In the genomic region with DNA sequence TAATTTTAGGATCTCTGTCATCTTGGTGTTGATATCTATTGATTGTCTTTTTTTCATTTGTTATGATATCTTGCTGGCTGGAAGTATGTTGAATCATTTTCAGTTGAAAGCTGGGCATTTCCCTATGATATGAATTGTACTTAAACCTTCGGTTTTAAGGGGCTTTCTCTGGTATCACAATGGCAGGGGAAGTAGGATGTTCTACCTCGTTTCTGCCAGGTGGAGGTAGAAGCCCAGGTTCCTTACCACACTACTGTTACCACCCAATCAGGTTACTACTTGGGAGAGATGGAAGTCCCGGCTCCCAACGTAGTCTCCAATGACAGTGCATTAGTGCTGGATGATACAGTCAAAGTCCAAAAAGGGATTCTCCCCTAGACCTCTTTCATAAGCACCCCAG, we compare ENCODE assay signal across 1 cellular context.
TF ChIP-seq lines count a peak whose summit lies in the region.

No MANE protein-coding gene starts in this region.

TF ChIP-seq in WTC11, 78 proteins besides CTCF, POLR2A, EP300 and RAD21 (continued from another document):
- TF ChIP-seq, protein P1, sequence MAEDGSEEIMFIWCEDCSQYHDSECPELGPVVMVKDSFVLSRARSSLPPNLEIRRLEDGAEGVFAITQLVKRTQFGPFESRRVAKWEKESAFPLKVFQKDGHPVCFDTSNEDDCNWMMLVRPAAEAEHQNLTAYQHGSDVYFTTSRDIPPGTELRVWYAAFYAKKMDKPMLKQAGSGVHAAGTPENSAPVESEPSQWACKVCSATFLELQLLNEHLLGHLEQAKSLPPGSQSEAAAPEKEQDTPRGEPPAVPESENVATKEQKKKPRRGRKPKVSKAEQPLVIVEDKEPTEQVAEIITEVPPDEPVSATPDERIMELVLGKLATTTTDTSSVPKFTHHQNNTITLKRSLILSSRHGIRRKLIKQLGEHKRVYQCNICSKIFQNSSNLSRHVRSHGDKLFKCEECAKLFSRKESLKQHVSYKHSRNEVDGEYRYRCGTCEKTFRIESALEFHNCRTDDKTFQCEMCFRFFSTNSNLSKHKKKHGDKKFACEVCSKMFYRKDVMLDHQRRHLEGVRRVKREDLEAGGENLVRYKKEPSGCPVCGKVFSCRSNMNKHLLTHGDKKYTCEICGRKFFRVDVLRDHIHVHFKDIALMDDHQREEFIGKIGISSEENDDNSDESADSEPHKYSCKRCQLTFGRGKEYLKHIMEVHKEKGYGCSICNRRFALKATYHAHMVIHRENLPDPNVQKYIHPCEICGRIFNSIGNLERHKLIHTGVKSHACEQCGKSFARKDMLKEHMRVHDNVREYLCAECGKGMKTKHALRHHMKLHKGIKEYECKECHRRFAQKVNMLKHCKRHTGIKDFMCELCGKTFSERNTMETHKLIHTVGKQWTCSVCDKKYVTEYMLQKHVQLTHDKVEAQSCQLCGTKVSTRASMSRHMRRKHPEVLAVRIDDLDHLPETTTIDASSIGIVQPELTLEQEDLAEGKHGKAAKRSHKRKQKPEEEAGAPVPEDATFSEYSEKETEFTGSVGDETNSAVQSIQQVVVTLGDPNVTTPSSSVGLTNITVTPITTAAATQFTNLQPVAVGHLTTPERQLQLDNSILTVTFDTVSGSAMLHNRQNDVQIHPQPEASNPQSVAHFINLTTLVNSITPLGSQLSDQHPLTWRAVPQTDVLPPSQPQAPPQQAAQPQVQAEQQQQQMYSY (CRISPR knock-in tag; IDR thresholded peaks at IDR 0.05): 0 out of 2 replicates have a peak, but pooled peaks have one; percentile 14
- no peak for TF ChIP-seq OVOL2 (CRISPR knock-in tag; IDR thresholded peaks at IDR 0.05; ENCODE audit: borderline replicate concordance)
- TF ChIP-seq E2F5 (CRISPR knock-in tag; IDR thresholded peaks at IDR 0.05): no peak
